ENCODE assay signal across 25 cellular contexts in genomic region chr1:30161953-30162352, GRCh38.
"Had no signal": no experiment of that assay in that cellular context is flagged by ENCODE, and none has a peak within 500 bp of the region (broad histone marks: within the 10 kb centered on the region; RNA-seq: fewer than 3 reads in every experiment).

No MANE protein-coding gene starts in this region.

- H3K4me1 Mint-ChIP-seq: stimulated activated effector memory CD8-positive, alpha-beta T cell treated with anti-CD3 and anti-CD28 coated beads, Interleukin-12 subunit alpha, Interleukin-12 subunit beta, amount 100 ng/mL, for 72 hours had no signal

- H3K36me3 Mint-ChIP-seq: naive thymus-derived CD4-positive, alpha-beta T cell; neural progenitor cell; stimulated activated effector memory CD8-positive, alpha-beta T cell treated with anti-CD3 and anti-CD28 coated beads, Interleukin-12 subunit alpha, Interleukin-12 subunit beta, amount 100 ng/mL, for 72 hours had no signal

- H3K9me3 ChIP-seq: gastroesophageal sphincter, heart left ventricle, left lung, prostate gland, right atrium auricular region, stomach, thyroid gland had no signal

- H3K9ac ChIP-seq: neural progenitor cell had no signal

- H3K4me3 Mint-ChIP-seq: naive thymus-derived CD4-positive, alpha-beta T cell; nephron; neural progenitor cell; stimulated activated effector memory CD8-positive, alpha-beta T cell treated with anti-CD3 and anti-CD28 coated beads, Interleukin-12 subunit alpha, Interleukin-12 subunit beta, amount 100 ng/mL, for 72 hours had no signal

- H3K27ac Mint-ChIP-seq: naive thymus-derived CD4-positive, alpha-beta T cell; nephron; neural progenitor cell; stimulated activated effector memory CD8-positive, alpha-beta T cell treated with anti-CD3 and anti-CD28 coated beads, Interleukin-12 subunit alpha, Interleukin-12 subunit beta, amount 100 ng/mL, for 72 hours had no signal

- H3K27ac ChIP-seq: epithelial cell of prostate, foreskin keratinocyte, gastroesophageal sphincter, heart left ventricle, hepatocyte, left lung, neural progenitor cell, prostate gland, right atrium auricular region, stomach, thyroid gland had no signal

- H3K9me3 Mint-ChIP-seq: neural progenitor cell; stimulated activated effector memory CD8-positive, alpha-beta T cell treated with anti-CD3 and anti-CD28 coated beads, Interleukin-12 subunit alpha, Interleukin-12 subunit beta, amount 100 ng/mL, for 72 hours had no signal

- DNase-seq: cortex of kidney; foreskin keratinocyte; heart left ventricle; kidney; left lung; mesenchymal stem cell; midbrain; naive thymus-derived CD4-positive, alpha-beta T cell; nucleus accumbens; stimulated activated CD4-positive, alpha-beta T cell treated with anti-CD3 and anti-CD28 coated beads, Interleukin-2, amount 100 ng/mL, for 24 hours; stimulated activated CD4-positive, alpha-beta T cell treated with anti-CD3 and anti-CD28 coated beads, Interleukin-4, amount 100 ng/mL, for 24 hours; stimulated activated naive CD4-positive, alpha-beta T cell treated with Interleukin-2 at 50 U/mL for 16 hours; stomach; thyroid gland; trophoblast cell had no signal

- H3K36me3 ChIP-seq: gastroesophageal sphincter, heart left ventricle, left lung, neural progenitor cell, prostate gland, right atrium auricular region, stomach, thyroid gland had no signal

- H3K4me2 ChIP-seq: hepatocyte, neural progenitor cell had no signal

- H3K4me3 ChIP-seq: gastroesophageal sphincter, heart left ventricle, hepatocyte, left lung, neural progenitor cell, prostate gland, right atrium auricular region, stomach, thyroid gland had no signal

- ATAC-seq: esophagus mucosa; foreskin keratinocyte; gastroesophageal sphincter; heart left ventricle; left lung; naive thymus-derived CD4-positive, alpha-beta T cell; sciatic nerve; stimulated activated effector memory CD8-positive, alpha-beta T cell treated with anti-CD3 and anti-CD28 coated beads, Interleukin-12 subunit alpha, Interleukin-12 subunit beta, amount 100 ng/mL, for 72 hours had no signal

- H3K4me1 ChIP-seq: foreskin keratinocyte, gastroesophageal sphincter, heart left ventricle, left lung, neural progenitor cell, prostate gland, right atrium auricular region, stomach, thyroid gland had no signal

- H3K27me3 ChIP-seq: neural progenitor cell, right atrium auricular region, thyroid gland had no signal

- H2AFZ ChIP-seq: hepatocyte, neural progenitor cell had no signal
